10 cellular contexts compared by ENCODE assay signal in genomic region chr1:119475866-119476439, GRCh38. TPM values are rescaled to one million over a fixed set of nuclear protein-coding genes. Genes with fewer than 3 reads are reported as not detected.
A peak's percentile ranks its signal among the peaks of the same experiment; 100 is the strongest.
DNase-seq lines count a peak whose midpoint lies in the region; ATAC-seq and TF ChIP-seq lines count a peak whose summit lies in the region.
"Had no signal": no experiment of that assay in that cellular context is flagged by ENCODE, and none has a peak within 500 bp of the region (broad histone marks: within the 10 kb centered on the region; RNA-seq: fewer than 3 reads in every experiment).

No MANE protein-coding gene starts in this region.

- no peaks in the 10 kb centered on the region for H3K9me3 ChIP-seq in breast epithelium
- no peaks in the 10 kb centered on the region for H3K9me3 ChIP-seq in liver (ENCODE audit: control insufficient read depth in 4 of 4, low read length in 3 of 4)
- no peaks in the 10 kb centered on the region for H3K9me3 ChIP-seq in naive thymus-derived CD4-positive, alpha-beta T cell (ENCODE audit: control insufficient read depth in 2 of 3, low read length in 3 of 3)
- H3K9me3 ChIP-seq: neutrophil had no signal

- no peak overlapping the region for H3K4me3 Mint-ChIP-seq in naive thymus-derived CD4-positive, alpha-beta T cell

- intact Hi-C loops in breast epithelium (cut with DNase I; ENCODE audit: low total_unique reads), result no loop called here
- intact Hi-C loops in naive thymus-derived CD4-positive, alpha-beta T cell (cut with micrococcal nuclease), result no loop called here

- 25% methylated on average over 9 of the region's 9 CpGs for WGBS in liver

- H3K9ac ChIP-seq in liver (ENCODE audit: low read depth in 1 of 2, low read length in 2 of 2), result no peak overlapping the region

- no peak overlapping the region for H3K27ac Mint-ChIP-seq in naive thymus-derived CD4-positive, alpha-beta T cell

- no peaks in the 10 kb centered on the region for H3K36me3 Mint-ChIP-seq in naive thymus-derived CD4-positive, alpha-beta T cell

- H3K27me3 Mint-ChIP-seq in naive thymus-derived CD4-positive, alpha-beta T cell, result peaks cover 0 to 23% (median 4%) of the 10 kb centered on the region in 5 donors

- TF ChIP-seq POLR2A in breast epithelium (IDR thresholded peaks at IDR 0.05), result no peak

- H3K36me3 ChIP-seq in breast epithelium (no peaks in the 10 kb centered on the region), liver (ENCODE audit: control insufficient read depth in 4 of 4, insufficient read depth in 3 of 4, low read depth in 1 of 4, low read length in 3 of 4) (no peaks in the 10 kb centered on the region)
- no peaks in the 10 kb centered on the region for H3K36me3 ChIP-seq in naive thymus-derived CD4-positive, alpha-beta T cell (ENCODE audit: control insufficient read depth in 2 of 3, insufficient read depth in 3 of 3, low read length in 3 of 3)
- H3K36me3 ChIP-seq: neutrophil had no signal

- CTCF ChIA-PET in naive thymus-derived CD4-positive, alpha-beta T cell (lab: Charles Lee), result no interaction called here

- no peaks in the 10 kb centered on the region for H3K27me3 ChIP-seq in breast epithelium
- H3K27me3 ChIP-seq in liver (ENCODE audit: control insufficient read depth in 4 of 4, insufficient read depth in 4 of 4, low read length in 3 of 4), result no peaks in the 10 kb centered on the region
- H3K27me3 ChIP-seq in naive thymus-derived CD4-positive, alpha-beta T cell (ENCODE audit: control insufficient read depth in 2 of 2, insufficient read depth in 2 of 2, low read length in 2 of 2), result no peaks in the 10 kb centered on the region
- H3K27me3 ChIP-seq: neutrophil had no signal

- POLR2A ChIA-PET in naive thymus-derived CD4-positive, alpha-beta T cell (lab: Charles Lee), result no interaction called here

- in situ Hi-C loops in Caki2 (cut with HindIII; ENCODE audit: low pct_unique_long_range_greater_than_20kb, low sequenced_read_pairs), result no loop called here

- no peaks in the 10 kb centered on the region for H3K4me1 ChIP-seq in breast epithelium
- H3K4me1 ChIP-seq in liver (ENCODE audit: control insufficient read depth in 4 of 4, insufficient read depth in 4 of 4, low read length in 3 of 4), result peaks cover 4 to 24% (median 14%) of the 10 kb centered on the region in 4 donors
- no peaks in the 10 kb centered on the region for H3K4me1 ChIP-seq in naive thymus-derived CD4-positive, alpha-beta T cell (ENCODE audit: control insufficient read depth in 2 of 2, insufficient read depth in 2 of 2, low read length in 2 of 2)

- DNase-seq in Caki2 (ENCODE audit: low read depth) (peak; percentile 18), NOMO-1 treated with DMSO at 0.1 percent for 48 hours (lab: John Stamatoyannopoulos, UW; ENCODE audit: unreplicated experiment) (peak; percentile 46), breast epithelium (ENCODE audit: low spot score in 2 of 2) (peak; percentile 50 to 53), ureter (ENCODE audit: low spot score) (peak; percentile 75)
- no peak for DNase-seq in naive thymus-derived CD4-positive, alpha-beta T cell

- peak; percentile 23 to 60 (median 55) for TF ChIP-seq CTCF in breast epithelium (IDR thresholded peaks at IDR 0.05)
- TF ChIP-seq CTCF in liver (IDR thresholded peaks at IDR 0.05; ENCODE audit: low read depth, low read length, missing input control), result peak; percentile 77

- H3K4me3 ChIP-seq in breast epithelium (no peak overlapping the region), liver (ENCODE audit: low read depth in 1 of 3, low read length in 3 of 3) (no peak overlapping the region)
- H3K4me3 ChIP-seq in naive thymus-derived CD4-positive, alpha-beta T cell (ENCODE audit: low read length), result no peak overlapping the region
- H3K4me3 ChIP-seq: SK-N-MC had no signal

- ATAC-seq in GM18870 (IDR thresholded peaks at IDR 0.05; ENCODE audit: unreplicated experiment) (peak; percentile 50), HG03520 (IDR thresholded peaks at IDR 0.05; ENCODE audit: unreplicated experiment) (peak; percentile 80)
- no peak for ATAC-seq in naive thymus-derived CD4-positive, alpha-beta T cell

- H3K4me1 Mint-ChIP-seq in naive thymus-derived CD4-positive, alpha-beta T cell, result peaks cover 0 to 3% (median 0%) of the 10 kb centered on the region in 7 donors

- no peak overlapping the region for H3K27ac ChIP-seq in breast epithelium
- H3K27ac ChIP-seq in liver (ENCODE audit: low read depth in 1 of 2, low read length in 2 of 2), result no peak overlapping the region
- H3K27ac ChIP-seq in naive thymus-derived CD4-positive, alpha-beta T cell (ENCODE audit: low read depth, low read length), result no peak overlapping the region
- H3K27ac ChIP-seq: neutrophil, SK-N-MC had no signal

- TF ChIP-seq RAD21 in liver (IDR thresholded peaks at IDR 0.05), result peak; percentile 91 to 99

- no peaks in the 10 kb centered on the region for H3K9me3 Mint-ChIP-seq in naive thymus-derived CD4-positive, alpha-beta T cell

TF ChIP-seq in liver, 16 proteins besides CTCF, POLR2A, EP300 and RAD21:
- TF ChIP-seq HNF4A (conservative IDR thresholded peaks at IDR 0.05), result peak in 1 of 2 donors; percentile 29
- no peak for TF ChIP-seq EGR1 (IDR thresholded peaks at IDR 0.05; ENCODE audit: low read depth in 2 of 2)

RNA-seq across cellular contexts. Expression of gene HSD3B1, which starts 31.1 kb away (rescaled TPM):
- total RNA-seq in Caki2 (2014; rRNA removed; shearing (Covaris generic); ENCODE audit: low replicate concordance), result not detected in 2 replicates
- not detected for total RNA-seq in breast epithelium
- under 1 TPM in 1 of 2 donors, not detected in 1; 0.67 TPM for total RNA-seq in liver
- polyA plus RNA-seq in liver, result not detected
- 0.75 TPM for total RNA-seq in ureter
- total RNA-seq in naive thymus-derived CD4-positive, alpha-beta T cell, result not detected
- polyA plus RNA-seq in naive thymus-derived CD4-positive, alpha-beta T cell, result not detected

Comparison
In these comparisons a context has a peak if more than half of its experiments do, and no peak if none do; other contexts are left out.
1. DNase-seq: peak in Caki2 (single experiment), NOMO-1 treated with DMSO at 0.1 percent for 48 hours (single experiment), breast epithelium (2 of 2) and ureter (single experiment); none in naive thymus-derived CD4-positive, alpha-beta T cell (0 of 9).